ENCODE assay signal across 1 cellular context in genomic region chr5:91361055-91361701, GRCh38.
TF ChIP-seq lines count a peak whose summit lies in the region.

No MANE protein-coding gene starts in this region.

TF ChIP-seq in K562, 482 proteins besides CTCF, POLR2A, EP300 and RAD21 (continued from another document):
- TF ChIP-seq ATF6 (CRISPR knock-in tag; IDR thresholded peaks at IDR 0.05) (no peak), POLR2G (IDR thresholded peaks at IDR 0.05; ENCODE audit: low read depth, low read length) (no peak), TSHZ1 (CRISPR knock-in tag; IDR thresholded peaks at IDR 0.05) (no peak), BCOR (IDR thresholded peaks at IDR 0.05) (no peak), MED1 (CRISPR knock-in tag; IDR thresholded peaks at IDR 0.05; ENCODE audit: borderline replicate concordance) (no peak), THRB (CRISPR knock-in tag; conservative IDR thresholded peaks at IDR 0.05) (no peak), DDX20 (tag; IDR thresholded peaks at IDR 0.05; ENCODE audit: low read depth) (no peak), HDAC8 (tag; IDR thresholded peaks at IDR 0.05) (no peak), PYGO2 (tag; IDR thresholded peaks at IDR 0.05) (no peak), ZNF217 (CRISPR knock-in tag; IDR thresholded peaks at IDR 0.05) (no peak), ZKSCAN8 (CRISPR knock-in tag; IDR thresholded peaks at IDR 0.05) (no peak), NR3C1 (CRISPR knock-in tag; IDR thresholded peaks at IDR 0.05) (no peak), ZNF146 (CRISPR knock-in tag; IDR thresholded peaks at IDR 0.05; ENCODE audit: unreplicated experiment) (no peak), MEIS2 (IDR thresholded peaks at IDR 0.05; ENCODE audit: partially characterized antibody) (peak; percentile 66), MEF2A (IDR thresholded peaks at IDR 0.05; ENCODE audit: control insufficient read depth, low read depth, low read length) (no peak; the same call in 1 of the 2 replicates), USF2 (CRISPR knock-in tag; IDR thresholded peaks at IDR 0.05) (no peak), CHD1 (IDR thresholded peaks at IDR 0.05; ENCODE audit: low read length) (no peak), ZNF184 (CRISPR knock-in tag; IDR thresholded peaks at IDR 0.05) (no peak; the same call in 1 of the 2 replicates), HDGF (IDR thresholded peaks at IDR 0.05) (no peak), ZNF384 (IDR thresholded peaks at IDR 0.05; ENCODE audit: low read depth, low read length) (0 out of 2 replicates have a peak, but pooled peaks have one; percentile 14), ZNF133 (CRISPR knock-in tag; IDR thresholded peaks at IDR 0.05) (no peak), SP2 (IDR thresholded peaks at IDR 0.05; ENCODE audit: extremely low read depth, low read depth, low read length, poor library complexity, severe bottlenecking) (no peak), ZBTB43 (CRISPR knock-in tag; IDR thresholded peaks at IDR 0.05) (no peak), PKNOX1 (IDR thresholded peaks at IDR 0.05) (peak; percentile 11; the same call in 1 of the 2 replicates), GMEB1 (CRISPR knock-in tag; IDR thresholded peaks at IDR 0.05) (no peak), MXD1 (CRISPR knock-in tag; IDR thresholded peaks at IDR 0.05; ENCODE audit: borderline replicate concordance, poor library complexity, severe bottlenecking) (no peak), MAX (CRISPR knock-in tag; IDR thresholded peaks at IDR 0.05) (no peak), ZNF707 (CRISPR knock-in tag; conservative IDR thresholded peaks at IDR 0.05) (no peak), ZNF668 (CRISPR knock-in tag; IDR thresholded peaks at IDR 0.05) (no peak), KAT7 (CRISPR knock-in tag; IDR thresholded peaks at IDR 0.05; ENCODE audit: borderline replicate concordance) (no peak)
